Comparison of ENCODE assay signal across 17 cellular contexts in genomic region chr5:172348084-172348483, GRCh38.
DNase-seq lines count a peak whose midpoint lies in the region; ATAC-seq and TF ChIP-seq lines count a peak whose summit lies in the region.
"Had no signal": no experiment of that assay in that cellular context is flagged by ENCODE, and none has a peak within 500 bp of the region (broad histone marks: within the 10 kb centered on the region; RNA-seq: fewer than 3 reads in every experiment).

No MANE protein-coding gene starts in this region.

- peaks cover 32 to 96% (median 96%) of the 10 kb centered on the region in 4 donors for H3K36me3 ChIP-seq in stomach

- peaks cover 0 to 13% (median 7%) of the 10 kb centered on the region in 4 donors for H3K4me1 ChIP-seq in stomach
- H3K4me1 ChIP-seq: A549, HAP-1 had no signal

- intact Hi-C loops in stomach (cut with DNase I; ENCODE audit: low total_unique reads): no loop called here

- no peak for ATAC-seq in omental fat pad (ENCODE audit: low FRiP score)
- ATAC-seq: A549, HepG2 had no signal

- DNase-seq in DMS53 (lab: John Stamatoyannopoulos, UW) (peak; percentile 55), DMS53 treated with DMSO at 0.1 percent for 48 hours (lab: John Stamatoyannopoulos, UW; ENCODE audit: unreplicated experiment) (no peak), stomach (peak; percentile 31), cerebellum (ENCODE audit: low spot score) (no peak), omental fat pad (ENCODE audit: low spot score) (no peak), COLO829 (ENCODE audit: low spot score) (no peak)
- DNase-seq: CD4-positive, alpha-beta memory T cell; DMS 273 treated with DMSO at 0.1 percent for 48 hours; DMS79; GDM1; GM23248 had no signal

- TF ChIP-seq EP300 in stomach (IDR thresholded peaks at IDR 0.05): no peak

- TF ChIP-seq CTCF in stomach (IDR thresholded peaks at IDR 0.05) (no peak), omental fat pad (IDR thresholded peaks at IDR 0.05) (no peak)

- H3K27ac ChIP-seq in layer of hippocampus (ENCODE audit: low read depth, low read length) (peak overlapping the region; percentile 4), stomach (peak overlapping the region in 1 of 5 donors; percentile 17)
- H3K27ac ChIP-seq: 22Rv1, A549, BLaER1, GM23248 had no signal

- TF ChIP-seq POLR2A in stomach (IDR thresholded peaks at IDR 0.05): no peak

- H3K27me3 ChIP-seq in layer of hippocampus (ENCODE audit: control insufficient read depth, insufficient read depth, low read length): no peaks in the 10 kb centered on the region
- H3K27me3 ChIP-seq in stomach: no peaks in the 10 kb centered on the region
- H3K27me3 ChIP-seq: BLaER1 had no signal

- 41 to 77% (median 52%) methylated on average over 5 of the region's 5 CpGs for WGBS in stomach, 5 donors

- H3K9me3 ChIP-seq in stomach: no peaks in the 10 kb centered on the region
- H3K9me3 ChIP-seq: A549, BLaER1, HAP-1 had no signal

- H3K4me3 ChIP-seq in stomach: no peak overlapping the region
- H3K4me3 ChIP-seq: A549, BLaER1, GM23248, HAP-1 had no signal

Comparison
In these comparisons a context has a peak if more than half of its experiments do, and no peak if none do; other contexts are left out.
1. DNase-seq: peak in DMS53 (single experiment) and stomach (single experiment); none in DMS53 treated with DMSO at 0.1 percent for 48 hours (single experiment), cerebellum (single experiment), omental fat pad (single experiment) and COLO829 (single experiment).